In the genomic region with DNA sequence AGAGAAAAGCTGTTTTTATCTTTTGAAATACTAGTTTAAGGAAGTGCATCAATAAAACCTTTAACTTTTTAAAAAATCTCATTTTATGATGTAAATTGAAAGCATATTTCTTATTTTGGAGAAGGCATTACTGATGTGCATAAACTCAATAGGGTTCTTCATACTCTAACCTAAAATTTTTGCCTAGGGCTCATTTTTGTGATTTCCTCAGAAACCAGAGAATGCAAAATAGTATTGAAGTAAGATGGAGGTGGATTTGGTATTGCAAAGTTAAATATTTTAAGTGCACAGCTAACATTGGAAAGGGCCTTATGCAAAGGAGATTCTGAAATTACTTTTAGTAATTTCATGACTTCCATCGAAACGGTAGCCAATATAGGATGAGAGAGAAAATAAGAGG, we compare ENCODE assay signal across 24 cellular contexts.
"Had no signal": no experiment of that assay in that cellular context is flagged by ENCODE, and none has a peak within 500 bp of the region (broad histone marks: within the 10 kb centered on the region; RNA-seq: fewer than 3 reads in every experiment).

No MANE protein-coding gene starts in this region.

- ATAC-seq: stimulated activated effector memory CD8-positive, alpha-beta T cell treated with anti-CD3 and anti-CD28 coated beads, Interleukin-12 subunit alpha, Interleukin-12 subunit beta, amount 100 ng/mL, for 72 hours; stimulated activated memory B cell treated with anti-CD40 and anti-IgM and Interleukin-4, amounts not matched to agents 10 μg/mL and 1 μg/mL and 100 μg/mL, for 72 hours; stimulated activated naive B cell treated with anti-CD40 and anti-IgM and Interleukin-4, amounts not matched to agents 10 μg/mL and 1 μg/mL and 100 μg/mL, for 72 hours; stimulated activated naive CD8-positive, alpha-beta T cell treated with anti-CD3 and anti-CD28 coated beads, Interleukin-15, amount 100 ng/mL, for 72 hours; stimulated activated naive CD8-positive, alpha-beta T cell treated with anti-CD3 and anti-CD28 coated beads, Interleukin-15, Interleukin-2, amounts not matched to agents 100 U/mL and 50 U/mL, for 24 hours; upper lobe of right lung had no signal

- H3K4me1 ChIP-seq: suprapubic skin, testis, thyroid gland, tibial nerve, transverse colon, upper lobe of left lung, upper lobe of right lung, vagina had no signal

- H3K36me3 ChIP-seq: stomach, suprapubic skin, thoracic aorta, thyroid gland, tibial artery, tibial nerve, transverse colon, upper lobe of left lung, upper lobe of right lung, vagina had no signal

- H3K9me3 ChIP-seq: stomach, suprapubic skin, testis, thoracic aorta, thyroid gland, tibial artery, tibial nerve, transverse colon, upper lobe of left lung, upper lobe of right lung, vagina had no signal

- DNase-seq: stimulated activated CD4-positive, alpha-beta T cell treated with anti-CD3 and anti-CD28 coated beads, Interleukin-2, amount 100 ng/mL, for 48 hours; stimulated activated CD4-positive, alpha-beta T cell treated with anti-CD3 and anti-CD28 coated beads, Interleukin-4, amount 100 ng/mL, for 1 hour; stimulated activated CD4-positive, alpha-beta T cell treated with anti-CD3 and anti-CD28 coated beads, Interleukin-4, amount 100 ng/mL, for 24 hours; stimulated activated CD4-positive, alpha-beta T cell treated with anti-CD3 and anti-CD28 coated beads, Interleukin-4, amount 100 ng/mL, for 4 hours; stimulated activated CD8-positive, alpha-beta memory T cell treated with anti-CD3 and anti-CD28 coated beads, Interleukin-4, amount 100 ng/mL, for 48 hours; stimulated activated naive B cell treated with anti-CD40 and anti-IgM and Interleukin-4, amounts not matched to agents 10 μg/mL and 1 μg/mL and 100 μg/mL, for 72 hours; stimulated activated naive CD4-positive, alpha-beta T cell; stimulated activated naive CD4-positive, alpha-beta T cell treated with Interleukin-2 at 50 U/mL for 16 hours; stimulated activated naive CD8-positive, alpha-beta T cell treated with anti-CD3 and anti-CD28 coated beads, Interleukin-15, amount 100 ng/mL, for 72 hours; stimulated activated naive CD8-positive, alpha-beta T cell treated with anti-CD3 and anti-CD28 coated beads, Interleukin-15, Interleukin-2, amounts not matched to agents 100 U/mL and 50 U/mL, for 24 hours; substantia nigra; testis; thyroid gland; tibial artery; transverse colon; upper lobe of left lung; upper lobe of right lung had no signal

- H3K27ac ChIP-seq: stomach, suprapubic skin, testis, thoracic aorta, thyroid gland, tibial artery, tibial nerve, transverse colon, upper lobe of left lung, upper lobe of right lung, vagina had no signal

- H3K4me3 ChIP-seq: stomach, suprapubic skin, testis, thoracic aorta, thyroid gland, tibial artery, tibial nerve, transverse colon, upper lobe of left lung, upper lobe of right lung, vagina had no signal

- H3K27me3 ChIP-seq: stomach, suprapubic skin, testis, thyroid gland, tibial artery, tibial nerve, transverse colon, upper lobe of left lung, upper lobe of right lung, vagina had no signal
